ENCODE assay signal across 20 cellular contexts in genomic region chr2:62407838-62408589, GRCh38.
DNase-seq lines count a peak whose midpoint lies in the region; ATAC-seq and TF ChIP-seq lines count a peak whose summit lies in the region.
"Had no signal": no experiment of that assay in that cellular context is flagged by ENCODE, and none has a peak within 500 bp of the region (broad histone marks: within the 10 kb centered on the region; RNA-seq: fewer than 3 reads in every experiment).

No MANE protein-coding gene starts in this region.

- H2AFZ ChIP-seq in GM23248 = no peak overlapping the region

- H3K27me3 Mint-ChIP-seq in chondrocyte (ENCODE audit: low read depth) = peaks cover 3% of the 10 kb centered on the region
- H3K27me3 Mint-ChIP-seq: B cell had no signal

- no peaks in the 10 kb centered on the region for H3K9me2 ChIP-seq in GM23248 (ENCODE audit: insufficient read depth)

- H3K9me3 Mint-ChIP-seq in chondrocyte (ENCODE audit: low read depth) = no peaks in the 10 kb centered on the region

- ATAC-seq in Right ventricle myocardium superior (ENCODE audit: poor library complexity) (peak; percentile 34), foreskin keratinocyte (no peak)

- H3K27ac ChIP-seq in right atrium auricular region = no peak overlapping the region
- no peak overlapping the region for H3K27ac ChIP-seq in sigmoid colon
- H3K27ac ChIP-seq in GM23248 = no peak overlapping the region
- no peak overlapping the region for H3K27ac ChIP-seq in foreskin keratinocyte
- H3K27ac ChIP-seq: HL-60, SK-N-MC had no signal

- H3K36me3 ChIP-seq in right atrium auricular region = no peaks in the 10 kb centered on the region
- no peaks in the 10 kb centered on the region for H3K36me3 ChIP-seq in sigmoid colon
- no peaks in the 10 kb centered on the region for H3K36me3 ChIP-seq in GM23248 (ENCODE audit: low read depth)
- H3K36me3 ChIP-seq: HAP-1 had no signal

- peaks cover 32% of the 10 kb centered on the region for H3K4me1 Mint-ChIP-seq in chondrocyte (ENCODE audit: low read depth)

- no peak overlapping the region for H3K4me3 ChIP-seq in right atrium auricular region
- H3K4me3 ChIP-seq in sigmoid colon = no peak overlapping the region
- no peak overlapping the region for H3K4me3 ChIP-seq in GM23248
- H3K4me3 ChIP-seq: HAP-1, SK-N-MC had no signal

- DNase-seq in Right ventricle myocardium superior (peak; percentile 52), right atrium auricular region (ENCODE audit: low spot score) (no peak), chondrocyte (ENCODE audit: low spot score) (peak; percentile 51), mucosa of gallbladder (ENCODE audit: low spot score) (peak; percentile 21), sigmoid colon (peak; percentile 86), globus pallidus (ENCODE audit: low spot score) (no peak), GM23248 (no peak), foreskin keratinocyte (no peak)
- DNase-seq: DMS153, EL, IMR-90, NCI-H1417, NCI-H187, NCI-H2227 treated with DMSO at 0.1 percent for 48 hours, NCI-H510A treated with DMSO at 0.1 percent for 48 hours, NCI-H774 had no signal

- in situ Hi-C loops in GM23248 (cut with MboI) = no loop called here

- H3F3A ChIP-seq in GM23248 (ENCODE audit: insufficient read depth) = no peaks in the 10 kb centered on the region; the same call in 1 of the 2 replicates

- no peaks in the 10 kb centered on the region for H3K36me3 Mint-ChIP-seq in chondrocyte (ENCODE audit: low read depth)

- H3K27me3 ChIP-seq in right atrium auricular region = no peaks in the 10 kb centered on the region
- no peaks in the 10 kb centered on the region for H3K27me3 ChIP-seq in sigmoid colon
- no peaks in the 10 kb centered on the region for H3K27me3 ChIP-seq in GM23248 (replicated peaks; ENCODE audit: insufficient read depth)
- H3K27me3 ChIP-seq in foreskin keratinocyte = no peaks in the 10 kb centered on the region

- no peak for TF ChIP-seq POLR2A in sigmoid colon (IDR thresholded peaks at IDR 0.05)

- no peak overlapping the region for H3K9ac ChIP-seq in GM23248

- no peaks in the 10 kb centered on the region for H4K20me1 ChIP-seq in GM23248 (ENCODE audit: insufficient read depth)

- H3K79me2 ChIP-seq in GM23248 (ENCODE audit: insufficient read depth) = no peaks in the 10 kb centered on the region

- no peak overlapping the region for H3K4me2 ChIP-seq in GM23248 (ENCODE audit: unreplicated experiment)

- no peak overlapping the region for H3K4me3 Mint-ChIP-seq in chondrocyte (ENCODE audit: unreplicated experiment)
- H3K4me3 Mint-ChIP-seq: B cell had no signal

- H3K9me3 ChIP-seq in right atrium auricular region (no peaks in the 10 kb centered on the region), sigmoid colon (no peaks in the 10 kb centered on the region), GM23248 (ENCODE audit: low read depth) (no peaks in the 10 kb centered on the region)
- H3K9me3 ChIP-seq: HAP-1 had no signal

- TF ChIP-seq CTCF in right atrium auricular region (IDR thresholded peaks at IDR 0.05) = no peak
- TF ChIP-seq CTCF in chondrocyte (IDR thresholded peaks at IDR 0.05) = no peak
- no peak for TF ChIP-seq CTCF in sigmoid colon (IDR thresholded peaks at IDR 0.05)
- TF ChIP-seq CTCF in foreskin keratinocyte (conservative IDR thresholded peaks at IDR 0.05) = no peak

- H3K4me1 ChIP-seq in right atrium auricular region (peaks cover 0 to 29% of the 10 kb centered on the region in 2 donors), sigmoid colon (peaks cover 0 to 28% (median 23%) of the 10 kb centered on the region in 4 donors), GM23248 (ENCODE audit: insufficient read depth) (peaks cover 11% of the 10 kb centered on the region), foreskin keratinocyte (peaks cover 4% of the 10 kb centered on the region)

- TF ChIP-seq EP300 in sigmoid colon (IDR thresholded peaks at IDR 0.05) = no peak

- H3K27ac Mint-ChIP-seq in chondrocyte (ENCODE audit: unreplicated experiment) = no peak overlapping the region
- H3K27ac Mint-ChIP-seq: B cell had no signal

- 85 to 92% methylated on average over 15 of the region's 15 CpGs for WGBS in sigmoid colon, 2 donors
- WGBS in GM23248 (ENCODE audit: low coverage in 1 of 2, low lambda C conversion rate in 2 of 2, missing lambda C conversion rate in 2 of 2), 2 experiments = 74 to 76% methylated on average over 15 of the region's 15 CpGs

- intact Hi-C loops in Right ventricle myocardium superior (cut with DNase I) (loop anchor here (10.0 kb wide), 1 partner anchor 123 kb away; no protein-coding TSS in a partner anchor), sigmoid colon (cut with DNase I) (no loop called here)

Comparison
In these comparisons a context has a peak if more than half of its experiments do, and no peak if none do; other contexts are left out.
1. DNase-seq: peak in Right ventricle myocardium superior (single experiment), chondrocyte (single experiment), mucosa of gallbladder (single experiment) and sigmoid colon (single experiment); none in right atrium auricular region (single experiment), globus pallidus (single experiment), GM23248 (single experiment) and foreskin keratinocyte (0 of 2).